28 cellular contexts compared by ENCODE assay signal in genomic region chr21:29185633-29186032, GRCh38. TPM values are rescaled to one million over a fixed set of nuclear protein-coding genes. Genes with fewer than 3 reads are reported as not detected.
DNase-seq lines count a peak whose midpoint lies in the region; ATAC-seq and TF ChIP-seq lines count a peak whose summit lies in the region.
"Had no signal": no experiment of that assay in that cellular context is flagged by ENCODE, and none has a peak within 500 bp of the region (broad histone marks: within the 10 kb centered on the region; RNA-seq: fewer than 3 reads in every experiment).

No MANE protein-coding gene starts in this region.

- peaks cover 6% of the 10 kb centered on the region for H3K4me1 Mint-ChIP-seq in T-helper 17 cell
- H3K4me1 Mint-ChIP-seq in Caco-2 (ENCODE audit: low read depth, unreplicated experiment): peaks cover 17% of the 10 kb centered on the region

- intact Hi-C loops in IMR-90 (cut with micrococcal nuclease) (no loop called here), right lobe of liver (cut with DNase I) (no loop called here), Caco-2 (cut with micrococcal nuclease; ENCODE audit: unreplicated experiment) (no loop called here)

- POLR2A ChIA-PET in IMR-90 (lab: Charles Lee; ENCODE audit: unreplicated experiment): no interaction called here
- POLR2A ChIA-PET in Caco-2 (lab: Charles Lee): no interaction called here

- no peaks in the 10 kb centered on the region for H3K9me3 Mint-ChIP-seq in Caco-2 (ENCODE audit: unreplicated experiment)
- H3K9me3 Mint-ChIP-seq: CD4-positive, alpha-beta memory T cell; GM23338; H9 had no signal

- BruUV-seq in IMR-90 (replicated peaks; lab: Mats Ljungman, UMichigan): no TSS peak
- no TSS peak for BruUV-seq in Caco-2 (replicated peaks; lab: Mats Ljungman, UMichigan)

- H3K27ac Mint-ChIP-seq in T-helper 17 cell: no peak overlapping the region
- no peak overlapping the region for H3K27ac Mint-ChIP-seq in Caco-2 (ENCODE audit: unreplicated experiment)
- H3K27ac Mint-ChIP-seq: CD4-positive, alpha-beta memory T cell; GM23338; H9 had no signal

- H3K9me3 ChIP-seq in IMR-90 (ENCODE audit: control insufficient read depth, insufficient read depth, low read length) (no peaks in the 10 kb centered on the region), adipocyte (ENCODE audit: control insufficient read depth, low read length) (no peaks in the 10 kb centered on the region), right lobe of liver (no peaks in the 10 kb centered on the region), T-helper 17 cell (ENCODE audit: control insufficient read depth, low read length, poor library complexity, severe bottlenecking) (no peaks in the 10 kb centered on the region), Caco-2 (no peaks in the 10 kb centered on the region)
- H3K9me3 ChIP-seq: A549 had no signal

- H3K4ac ChIP-seq in IMR-90 (ENCODE audit: low read depth, low read length): peak overlapping the region; percentile 50; the same call in 1 of the 2 replicates

- H3K14ac ChIP-seq in IMR-90 (replicated peaks; ENCODE audit: low read depth, low read length): peak overlapping the region; percentile 81

- peak overlapping the region; percentile 67; the same call in 1 of the 2 replicates for H2BK120ac ChIP-seq in IMR-90 (ENCODE audit: low read depth, low read length)

- H3K27ac ChIP-seq in IMR-90 (ENCODE audit: insufficient read depth, low read length) (no peak overlapping the region), right lobe of liver (peak overlapping the region; percentile 94)
- H3K27ac ChIP-seq: RWPE1 had no signal

- peaks cover 29% of the 10 kb centered on the region for H3K4me1 ChIP-seq in IMR-90 (ENCODE audit: control insufficient read depth, insufficient read depth, low read length)
- peaks cover 77% of the 10 kb centered on the region for H3K4me1 ChIP-seq in adipocyte (ENCODE audit: control insufficient read depth, insufficient read depth, low read length)
- H3K4me1 ChIP-seq in right lobe of liver: peaks cover 0 to 74% (median 31%) of the 10 kb centered on the region in 4 donors
- peaks cover 16% of the 10 kb centered on the region for H3K4me1 ChIP-seq in Caco-2

- WGBS in IMR-90 (ENCODE audit: extremely low coverage in 2 of 2, insufficient read length in 1 of 2), 2 experiments: no CpG with 5 or more reads among the region's 4 CpGs
- 76% methylated on average over 2 of the region's 4 CpGs for WGBS in right lobe of liver (ENCODE audit: insufficient coverage, low coverage, low lambda C conversion rate, missing lambda C conversion rate)

- no peaks in the 10 kb centered on the region for H3K36me3 ChIP-seq in IMR-90 (ENCODE audit: control insufficient read depth, insufficient read depth, low read length)
- H3K36me3 ChIP-seq in adipocyte (ENCODE audit: control insufficient read depth, insufficient read depth, low read length, severe bottlenecking): no peaks in the 10 kb centered on the region
- no peaks in the 10 kb centered on the region for H3K36me3 ChIP-seq in right lobe of liver
- H3K36me3 ChIP-seq in Caco-2 (ENCODE audit: control insufficient read depth, insufficient read depth, low read length): no peaks in the 10 kb centered on the region
- H3K36me3 ChIP-seq: BLaER1 treated with 17β-estradiol and CSF1 and Interleukin-3, amounts not matched to agents 10 nM and 100 nM had no signal

- no peak for ATAC-seq in IMR-90 (ENCODE audit: low read depth)
- ATAC-seq in right lobe of liver: no peak
- ATAC-seq in T-helper 17 cell: no peak
- ATAC-seq: A549, GM12878, GM23338, Panc1 had no signal

- H3K23ac ChIP-seq in IMR-90 (ENCODE audit: low read depth, low read length): peak overlapping the region; percentile 17; the same call in 1 of the 2 replicates

- no peak overlapping the region for H3K4me3 ChIP-seq in IMR-90 (ENCODE audit: insufficient read depth, low read depth, low read length)
- peak overlapping the region; percentile 12 for H3K4me3 ChIP-seq in adipocyte (ENCODE audit: low read length)
- H3K4me3 ChIP-seq in right lobe of liver: peak overlapping the region in 1 of 3 donors; percentile 7
- H3K4me3 ChIP-seq in Caco-2 (ENCODE audit: low read depth, low read length): no peak overlapping the region
- H3K4me3 ChIP-seq: A549; BLaER1 treated with 17β-estradiol and CSF1 and Interleukin-3, amounts not matched to agents 10 nM and 100 nM; GM12878; GM23338 had no signal

- peaks cover 19% of the 10 kb centered on the region for H3K9me1 ChIP-seq in IMR-90 (ENCODE audit: insufficient read depth, low read length)

- H2BK20ac ChIP-seq in IMR-90 (ENCODE audit: low read depth, low read length): peak overlapping the region; percentile 67

- H4K91ac ChIP-seq in IMR-90 (ENCODE audit: insufficient read depth, low read depth, low read length): peak overlapping the region; percentile 61

- H2BK5ac ChIP-seq in IMR-90 (ENCODE audit: low read depth, low read length, poor library complexity, severe bottlenecking): peak overlapping the region; percentile 18

- TF ChIP-seq CTCF in IMR-90 (conservative IDR thresholded peaks at IDR 0.05; ENCODE audit: low read depth, low read length): no peak
- TF ChIP-seq CTCF in right lobe of liver (IDR thresholded peaks at IDR 0.05): no peak
- no peak for TF ChIP-seq CTCF in Caco-2 (IDR thresholded peaks at IDR 0.05; ENCODE audit: insufficient read depth in 1 of 2, low read depth in 1 of 2, low read length in 1 of 2, severe bottlenecking in 1 of 2, unreplicated experiment in 1 of 2)

- H2AFZ ChIP-seq in IMR-90 (replicated peaks; ENCODE audit: low read length, poor library complexity): no peak overlapping the region
- H2AFZ ChIP-seq: GM23338 had no signal

- H4K8ac ChIP-seq in IMR-90 (ENCODE audit: low read depth in 2 of 2, low read length in 2 of 2): peak overlapping the region; percentile 2 to 30; a peak in 1 of 4 replicates

- in situ Hi-C loops in IMR-90 (cut with MboI; ENCODE audit: low sequenced_read_pairs): no loop called here

- peak overlapping the region; percentile 74; the same call in 2 of the 3 replicates for H2BK15ac ChIP-seq in IMR-90 (ENCODE audit: low read depth, low read length)

- H3K27me3 ChIP-seq in IMR-90 (ENCODE audit: control insufficient read depth, insufficient read depth, low read length) (no peaks in the 10 kb centered on the region), adipocyte (replicated peaks; ENCODE audit: control insufficient read depth, insufficient read depth, low read length) (no peaks in the 10 kb centered on the region), right lobe of liver (no peaks in the 10 kb centered on the region), Caco-2 (replicated peaks; ENCODE audit: control insufficient read depth, insufficient read depth, low read length) (no peaks in the 10 kb centered on the region)
- H3K27me3 ChIP-seq: BLaER1 treated with 17β-estradiol and CSF1 and Interleukin-3, amounts not matched to agents 10 nM and 100 nM had no signal

- TF ChIP-seq RAD21 in IMR-90 (IDR thresholded peaks at IDR 0.05; ENCODE audit: low read length): no peak

- H3K9ac ChIP-seq in IMR-90 (ENCODE audit: low read depth, low read length): no peak overlapping the region
- H3K9ac ChIP-seq in adipocyte (ENCODE audit: low read length): peak overlapping the region; percentile 20
- H3K9ac ChIP-seq: BLaER1 treated with 17β-estradiol and CSF1 and Interleukin-3, amounts not matched to agents 10 nM and 100 nM had no signal

- no peak overlapping the region for H3K56ac ChIP-seq in IMR-90 (ENCODE audit: extremely low read depth, insufficient read depth, low read length)

- no peak for DNase-seq in IMR-90
- DNase-seq in adipocyte (ENCODE audit: low read depth): no peak
- no peak for DNase-seq in right lobe of liver
- DNase-seq in nucleus accumbens (lab: John Stamatoyannopoulos, UW): no peak
- DNase-seq in T-helper 17 cell: no peak
- DNase-seq in Caco-2: no peak
- DNase-seq in activated T-cell treated with anti-CD3 and anti-CD28 coated beads for 4 hours: no peak
- DNase-seq: AML-193; CD4-positive, alpha-beta memory T cell; COR-L47; DMS79; GDM1; H9; Kasumi-1; NCI-H1105 treated with DMSO at 0.1 percent for 48 hours; NCI-H146; NCI-H1930; NCI-H2107; NCI-H524 treated with DMSO at 0.1 percent for 48 hours; NCI-H774; NK-92 treated with Interleukin-12 subunit alpha and Interleukin-12 subunit beta, amount 100 ng/mL, for 24 hours; SHP77 treated with DMSO at 0.1 percent for 48 hours had no signal

- peak overlapping the region; percentile 66 for H4K5ac ChIP-seq in IMR-90 (ENCODE audit: low read depth, low read length)

- H4K20me1 ChIP-seq in IMR-90 (ENCODE audit: insufficient read depth, low read length): no peaks in the 10 kb centered on the region
- H4K20me1 ChIP-seq: BLaER1 treated with 17β-estradiol and CSF1 and Interleukin-3, amounts not matched to agents 10 nM and 100 nM had no signal

- H3K18ac ChIP-seq in IMR-90 (ENCODE audit: low read depth, low read length): peak overlapping the region; percentile 86

- H3K36me3 Mint-ChIP-seq in T-helper 17 cell (ENCODE audit: low read depth): peaks cover 5% of the 10 kb centered on the region
- no peaks in the 10 kb centered on the region for H3K36me3 Mint-ChIP-seq in Caco-2 (ENCODE audit: insufficient read depth, unreplicated experiment)
- H3K36me3 Mint-ChIP-seq: CD4-positive, alpha-beta memory T cell had no signal

- H3K79me1 ChIP-seq in IMR-90 (ENCODE audit: low read depth in 1 of 2, low read length in 2 of 2): peaks cover 5 to 22% of the 10 kb centered on the region in 2 experiments; a peak in 3 of 4 replicates

- no peak overlapping the region for H3K4me2 ChIP-seq in IMR-90 (ENCODE audit: low read depth, low read length)
- H3K4me2 ChIP-seq: A549, GM23338 had no signal

- peak overlapping the region; percentile 74 for H2AK9ac ChIP-seq in IMR-90 (replicated peaks; ENCODE audit: low read depth, low read length, poor library complexity)

- CTCF ChIA-PET in IMR-90 (lab: Yijun Ruan, JAX) (no interaction called here), Caco-2 (lab: Charles Lee) (no interaction called here)

- H3K27me3 Mint-ChIP-seq in T-helper 17 cell: no peaks in the 10 kb centered on the region
- no peaks in the 10 kb centered on the region for H3K27me3 Mint-ChIP-seq in Caco-2 (ENCODE audit: insufficient read depth, unreplicated experiment)

- no peak overlapping the region for H3K4me3 Mint-ChIP-seq in T-helper 17 cell
- H3K4me3 Mint-ChIP-seq in Caco-2 (ENCODE audit: unreplicated experiment): no peak overlapping the region
- H3K4me3 Mint-ChIP-seq: CD4-positive, alpha-beta memory T cell; GM23338; H9 had no signal

- TF ChIP-seq POLR2A in IMR-90 (IDR thresholded peaks at IDR 0.05; ENCODE audit: low read depth, low read length): no peak
- TF ChIP-seq POLR2A in right lobe of liver (IDR thresholded peaks at IDR 0.05): no peak

- dilution Hi-C loops in IMR-90 (cut with HindIII; ENCODE audit: low sequenced_read_pairs, unreplicated experiment): no loop called here

- peak overlapping the region; percentile 72; the same call in 1 of the 2 replicates for H2AK5ac ChIP-seq in IMR-90 (ENCODE audit: low read depth, low read length)

TF ChIP-seq in IMR-90, 13 proteins besides CTCF, POLR2A, EP300 and RAD21 (continues in another document):
- 0 out of 2 replicates have a peak, but pooled peaks have one; percentile 16 for TF ChIP-seq CEBPB (IDR thresholded peaks at IDR 0.05; ENCODE audit: low read depth, low read length)

RNA-seq across cellular contexts. Expression of gene MAP3K7CL, which starts 55.2 kb away (rescaled TPM):
- 21.0 and 25.3 TPM in 2 replicates for total RNA-seq in IMR-90 (2012; rRNA removed)
- polyA plus RNA-seq in IMR-90 (2012; rRNA removed): 21.8 and 22.3 TPM in 2 replicates
- 10.0 and 17.0 TPM in 2 replicates for polyA plus RNA-seq in IMR-90 (2012; cell fraction: cytosol; rRNA removed)
- polyA plus RNA-seq in IMR-90 (2012; cell fraction: nucleus; rRNA removed; ENCODE audit: low replicate concordance): 7.6 and 12.0 TPM in 2 replicates
- total RNA-seq in right lobe of liver: 1 to 10 TPM; 2.0 to 3.5 (median 2.8) TPM
- total RNA-seq in T-helper 17 cell: 10 to 100 TPM; 11.6 to 85.3 TPM
- total RNA-seq in Caco-2 (2022): 8.2 and 9.9 TPM in 2 replicates
- total RNA-seq: H9 had no signal
